In the genomic region with DNA sequence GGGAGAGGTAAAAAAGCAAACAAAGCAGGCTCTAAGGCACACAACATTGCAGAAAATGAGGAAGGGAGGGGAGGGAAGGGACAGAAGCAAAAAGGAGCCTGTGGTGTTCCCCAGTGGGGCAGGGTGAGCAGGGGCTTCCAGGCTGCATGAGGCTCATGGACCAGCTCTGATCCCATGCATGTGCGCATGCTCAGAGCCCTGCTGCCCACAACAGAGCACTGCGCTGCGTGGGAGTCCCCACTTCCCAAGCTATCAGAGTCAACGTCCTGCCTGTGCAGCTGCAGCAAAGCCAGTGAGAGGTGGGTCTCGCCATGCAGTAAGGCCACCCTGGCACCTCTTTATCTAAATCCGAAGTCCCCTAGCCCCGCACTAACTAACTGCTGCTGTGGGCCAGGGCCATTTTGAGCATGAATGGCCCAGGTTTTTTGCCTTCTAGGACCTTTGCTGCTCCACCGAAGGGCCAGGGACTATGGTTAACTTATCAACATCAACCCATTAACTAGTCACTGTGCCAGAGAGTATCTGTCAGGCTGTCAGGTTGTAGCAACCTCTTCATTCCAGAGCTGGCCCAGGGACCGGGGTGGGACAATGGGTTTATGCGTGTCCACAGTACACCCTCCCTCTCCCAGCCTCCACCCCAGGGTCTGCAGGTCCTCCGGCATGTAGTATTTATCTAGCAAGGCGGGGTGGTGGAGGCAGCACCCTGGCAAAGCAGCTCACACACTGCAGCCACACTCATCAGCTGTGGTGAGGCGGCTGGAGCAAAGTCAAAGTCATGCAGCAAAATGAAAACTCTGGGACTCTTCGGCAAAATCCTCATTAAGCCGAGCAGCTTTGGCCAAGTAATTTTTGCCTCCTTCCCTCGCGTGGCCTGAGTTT, we compare ENCODE assay signal across 1 cellular context.
TF ChIP-seq lines count a peak whose summit lies in the region.

No MANE protein-coding gene starts in this region.

TF ChIP-seq in GM23338, 12 proteins besides CTCF, POLR2A, EP300 and RAD21 (continued from another document):
- TF ChIP-seq, protein P1, sequence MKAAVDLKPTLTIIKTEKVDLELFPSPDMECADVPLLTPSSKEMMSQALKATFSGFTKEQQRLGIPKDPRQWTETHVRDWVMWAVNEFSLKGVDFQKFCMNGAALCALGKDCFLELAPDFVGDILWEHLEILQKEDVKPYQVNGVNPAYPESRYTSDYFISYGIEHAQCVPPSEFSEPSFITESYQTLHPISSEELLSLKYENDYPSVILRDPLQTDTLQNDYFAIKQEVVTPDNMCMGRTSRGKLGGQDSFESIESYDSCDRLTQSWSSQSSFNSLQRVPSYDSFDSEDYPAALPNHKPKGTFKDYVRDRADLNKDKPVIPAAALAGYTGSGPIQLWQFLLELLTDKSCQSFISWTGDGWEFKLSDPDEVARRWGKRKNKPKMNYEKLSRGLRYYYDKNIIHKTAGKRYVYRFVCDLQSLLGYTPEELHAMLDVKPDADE (IDR thresholded peaks at IDR 0.05) = no peak
- no peak for TF ChIP-seq ZNF331 (CRISPR knock-in tag; IDR thresholded peaks at IDR 0.05; ENCODE audit: low read depth)
